ENCODE assay signal across 27 cellular contexts in the genomic region with DNA sequence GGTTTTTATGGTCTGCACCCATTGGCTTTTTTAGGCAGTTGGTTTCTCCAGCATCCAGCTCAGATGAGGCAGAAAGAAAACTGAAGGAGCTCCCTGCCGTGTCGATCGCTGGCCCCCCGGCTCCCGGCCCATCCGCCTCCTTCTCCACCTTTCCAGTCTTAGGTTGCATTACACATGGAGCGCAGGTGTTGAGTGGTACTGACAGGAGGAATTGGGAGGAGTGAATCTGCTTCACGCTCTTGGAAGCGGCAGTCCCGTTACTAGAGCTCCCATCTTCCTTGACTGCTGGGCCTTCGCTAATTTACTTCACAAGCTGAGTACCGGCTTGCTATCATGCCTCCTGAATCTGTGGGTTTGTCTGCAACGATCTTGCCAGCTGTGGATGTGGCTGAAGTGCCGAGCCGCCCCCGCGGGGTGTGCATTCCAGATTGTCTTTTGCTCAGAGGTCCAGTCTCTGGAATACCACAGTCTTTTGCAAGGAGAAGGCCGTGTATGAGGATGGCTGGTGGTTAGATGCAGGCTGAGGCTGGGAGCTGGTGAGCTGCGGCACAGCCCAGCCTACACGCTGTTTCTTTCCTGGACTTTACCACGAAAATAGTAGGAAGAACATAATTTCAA. TPM values are rescaled to one million over a fixed set of nuclear protein-coding genes. Genes with fewer than 3 reads are reported as not detected.
A peak's percentile ranks its signal among the peaks of the same experiment; 100 is the strongest.
DNase-seq lines count a peak whose midpoint lies in the region; ATAC-seq, FAIRE-seq and TF ChIP-seq lines count a peak whose summit lies in the region.
"Had no signal": no experiment of that assay in that cellular context is flagged by ENCODE, and none has a peak within 500 bp of the region (broad histone marks: within the 10 kb centered on the region; RNA-seq: fewer than 3 reads in every experiment).

No MANE protein-coding gene starts in this region.

- peak; percentile 52 for FAIRE-seq in HTR-8/SVneo (lab: Jason Lieb, UNC)
- FAIRE-seq: A204.1, colon, TTC549 had no signal

- TF ChIP-seq CTCF in AG10803 (conservative IDR thresholded peaks at IDR 0.05; ENCODE audit: low read length) (no peak), choroid plexus epithelial cell (conservative IDR thresholded peaks at IDR 0.05; ENCODE audit: low read depth, low read length) (no peak)

- H3K4me3 ChIP-seq in AG10803 (ENCODE audit: low read length) (no peak overlapping the region), choroid plexus epithelial cell (ENCODE audit: low read depth, low read length) (no peak overlapping the region)
- H3K4me3 ChIP-seq: body of pancreas, GM23248, heart right ventricle, lung, transverse colon had no signal

- DNase-seq in AG10803 (ENCODE audit: low read depth) (peak; percentile 70), HTR-8/SVneo (ENCODE audit: insufficient read length, low spot score) (no peak), choroid plexus epithelial cell (ENCODE audit: low read depth) (peak; percentile 18), myocyte (ENCODE audit: low read depth) (peak; percentile 37), NCI-H2227 treated with DMSO at 0.1 percent for 48 hours (lab: John Stamatoyannopoulos, UW) (no peak)
- DNase-seq in stimulated activated naive CD8-positive, alpha-beta T cell treated with anti-CD3 and anti-CD28 coated beads, Interleukin-15, Interleukin-2, amounts not matched to agents 100 U/mL and 50 U/mL, for 24 hours = no peak
- DNase-seq: activated CD4-positive, alpha-beta memory T cell treated with anti-CD3 and anti-CD28 coated beads for 36 hours; activated CD4-positive, CD25-positive, alpha-beta regulatory T cell treated with anti-CD3 and anti-CD28 coated beads, Interleukin-2, amount 50 U/mL, for 72 hours; activated effector memory CD4-positive, alpha-beta T cell treated with Interleukin-2 at 50 U/mL for 16 hours; activated naive CD8-positive, alpha-beta T cell treated with anti-CD3 and anti-CD28 coated beads, Interleukin-2, amount 10 ng/mL, durations not matched to agents 7 days and 5 days; body of pancreas; Caco-2; DMS79 treated with DMSO at 0.1 percent for 48 hours; effector CD4-positive, alpha-beta T cell; foreskin melanocyte; GM23248; heart right ventricle; kidney glomerular epithelial cell; NCI-H524 treated with DMSO at 0.1 percent for 48 hours; SK-N-SH; transverse colon had no signal

- ATAC-seq in GM18861 (IDR thresholded peaks at IDR 0.05; ENCODE audit: unreplicated experiment) (no peak), GM19395 (IDR thresholded peaks at IDR 0.05; ENCODE audit: unreplicated experiment) (no peak)
- no peak for ATAC-seq in stimulated activated naive CD8-positive, alpha-beta T cell treated with anti-CD3 and anti-CD28 coated beads, Interleukin-15, Interleukin-2, amounts not matched to agents 100 U/mL and 50 U/mL, for 24 hours
- ATAC-seq: body of pancreas had no signal

RNA-seq across cellular contexts. Expression of gene IQCE, which starts 17.1 kb away (rescaled TPM):
- 12.1 and 13.6 TPM in 2 replicates for total RNA-seq in myocyte
- 17.6 TPM for polyA plus RNA-seq in myocyte (2012)

RNA-seq across cellular contexts. Expression of gene BRAT1, which starts 20.5 kb away (rescaled TPM):
- 43.1 and 54.9 TPM in 2 replicates for total RNA-seq in myocyte
- polyA plus RNA-seq in myocyte (2012) = 28.3 TPM

RNA-seq across cellular contexts. Expression of gene TTYH3, which starts 55.9 kb away (rescaled TPM):
- 27.6 and 29.1 TPM in 2 replicates for total RNA-seq in myocyte
- polyA plus RNA-seq in myocyte (2012) = 46.4 TPM

RNA-seq across cellular contexts. Expression of gene LFNG, which starts 56.3 kb away (rescaled TPM):
- total RNA-seq in myocyte = 6.8 and 10.8 TPM in 2 replicates
- polyA plus RNA-seq in myocyte (2012) = 68.6 TPM

Comparison
In these comparisons a context has a peak if more than half of its experiments do, and no peak if none do; other contexts are left out.
1. DNase-seq: peak in AG10803 (single experiment), choroid plexus epithelial cell (single experiment) and myocyte (single experiment); none in HTR-8/SVneo (single experiment), NCI-H2227 treated with DMSO at 0.1 percent for 48 hours (single experiment) and stimulated activated naive CD8-positive, alpha-beta T cell treated with anti-CD3 and anti-CD28 coated beads, Interleukin-15, Interleukin-2, amounts not matched to agents 100 U/mL and 50 U/mL, for 24 hours (single experiment).